19 cellular contexts compared by ENCODE assay signal in genomic region chr20:23232679-23233308, GRCh38.
DNase-seq lines count a peak whose midpoint lies in the region; ATAC-seq, FAIRE-seq and TF ChIP-seq lines count a peak whose summit lies in the region.
"Had no signal": no experiment of that assay in that cellular context is flagged by ENCODE, and none has a peak within 500 bp of the region (broad histone marks: within the 10 kb centered on the region; RNA-seq: fewer than 3 reads in every experiment).

No MANE protein-coding gene starts in this region.

- H2AFZ ChIP-seq in IMR-90 (replicated peaks; ENCODE audit: low read length, poor library complexity) (no peak overlapping the region), HepG2 (ENCODE audit: low read length) (no peak overlapping the region)
- H2AFZ ChIP-seq: GM23248 had no signal

- no peak overlapping the region for H2AK9ac ChIP-seq in IMR-90 (replicated peaks; ENCODE audit: low read depth, low read length, poor library complexity)

- no peak overlapping the region for H3K4me3 Mint-ChIP-seq in osteocyte (ENCODE audit: unreplicated experiment)
- H3K4me3 Mint-ChIP-seq: CD4-positive, CD25-positive, alpha-beta regulatory T cell; H9 had no signal

- H3K27me3 Mint-ChIP-seq in osteocyte (ENCODE audit: unreplicated experiment) = peaks cover 14% of the 10 kb centered on the region
- H3K27me3 Mint-ChIP-seq: CD4-positive, CD25-positive, alpha-beta regulatory T cell had no signal

- intact Hi-C loops in IMR-90 (cut with micrococcal nuclease) (no loop called here), HepG2 (cut with micrococcal nuclease; ENCODE audit: unreplicated experiment) (loop anchor here (1.0 kb wide), 2 partner anchors 38 to 105 kb away; no protein-coding TSS in a partner anchor)

- peak; percentile 81 for FAIRE-seq in HepG2 (lab: Jason Lieb, UNC)
- FAIRE-seq: A549, RCC 7860 had no signal

- TF ChIP-seq CTCF in IMR-90 (conservative IDR thresholded peaks at IDR 0.05; ENCODE audit: low read depth, low read length) (no peak), HepG2 (CRISPR knock-in tag; IDR thresholded peaks at IDR 0.05) (peak; percentile 55), osteocyte (IDR thresholded peaks at IDR 0.05) (no peak), foreskin fibroblast (IDR thresholded peaks at IDR 0.05; ENCODE audit: low read depth, low read length) (no peak)

- no peak overlapping the region for H2BK20ac ChIP-seq in IMR-90 (ENCODE audit: low read depth, low read length)

- TF ChIP-seq EP300 in HepG2 (IDR thresholded peaks at IDR 0.05; ENCODE audit: low read depth in 2 of 2, low read length in 2 of 2) = peak in 1 of 2 experiments; percentile 53; a peak in 1 of 4 replicates
- no peak for TF ChIP-seq EP300 in HepG2 (CRISPR knock-in tag; IDR thresholded peaks at IDR 0.05; ENCODE audit: borderline replicate concordance)

- dilution Hi-C loops in IMR-90 (cut with HindIII; ENCODE audit: low sequenced_read_pairs, unreplicated experiment) = no loop called here

- POLR2A ChIA-PET in IMR-90 (lab: Charles Lee; ENCODE audit: unreplicated experiment) (no interaction called here), HepG2 (lab: Yijun Ruan, JAX) (interaction anchor here (1.0 kb wide), 2 partner anchors 36 to 117 kb away, joined by 3 read pairs; no protein-coding TSS in a partner anchor)

- DNase-seq in IMR-90 = no peak
- peak; percentile 92 for DNase-seq in HepG2 (ENCODE audit: low spot score)
- peak; percentile 67 for DNase-seq in osteocyte (ENCODE audit: extremely low spot score, unreplicated experiment)
- DNase-seq in foreskin fibroblast = no peak
- no peak for DNase-seq in stimulated activated naive CD4-positive, alpha-beta T cell (lab: John Stamatoyannopoulos, UW)
- no peak for DNase-seq in stimulated activated CD8-positive, alpha-beta memory T cell treated with anti-CD3 and anti-CD28 coated beads, Interleukin-4, amount 100 ng/mL, for 48 hours
- DNase-seq: BE2C; CD4-positive, CD25-positive, alpha-beta regulatory T cell; DMS79; GM23248; H9; KG1; NCI-H1092 treated with DMSO at 0.1 percent for 48 hours; NCI-H2081; NCI-H2171 treated with DMSO at 0.1 percent for 48 hours; NCI-H524 treated with DMSO at 0.1 percent for 48 hours had no signal

- H3K9ac ChIP-seq in IMR-90 (ENCODE audit: low read depth, low read length) (no peak overlapping the region), HepG2 (ENCODE audit: insufficient read depth, low read depth, low read length) (no peak overlapping the region)
- H3K9ac ChIP-seq: GM23248 had no signal

- H4K8ac ChIP-seq in IMR-90 (ENCODE audit: low read depth in 2 of 2, low read length in 2 of 2) = no peak overlapping the region

- no peak overlapping the region for H3K27ac ChIP-seq in IMR-90 (ENCODE audit: insufficient read depth, low read length)
- H3K27ac ChIP-seq in HepG2 (ENCODE audit: extremely low read length, insufficient read depth, low read length) = peak overlapping the region; percentile 27
- H3K27ac ChIP-seq: A549, GM23248 had no signal

- no peak overlapping the region for H3K4me2 ChIP-seq in IMR-90 (ENCODE audit: low read depth, low read length)
- peak overlapping the region; percentile 29 for H3K4me2 ChIP-seq in HepG2 (ENCODE audit: low read depth, low read length)
- H3K4me2 ChIP-seq: A549 had no signal

- no peak overlapping the region; the same call in 1 of the 2 replicates for H3K4ac ChIP-seq in IMR-90 (ENCODE audit: low read depth, low read length)

- no peak overlapping the region for H3K23ac ChIP-seq in IMR-90 (ENCODE audit: low read depth, low read length)

- no peak overlapping the region for H3K27ac Mint-ChIP-seq in osteocyte (ENCODE audit: unreplicated experiment)
- H3K27ac Mint-ChIP-seq: CD4-positive, CD25-positive, alpha-beta regulatory T cell had no signal

- no peaks in the 10 kb centered on the region for H3K79me1 ChIP-seq in IMR-90 (ENCODE audit: low read depth in 1 of 2, low read length in 2 of 2)

- H3K79me2 ChIP-seq in HepG2 (ENCODE audit: insufficient read depth, low read length) = no peaks in the 10 kb centered on the region

- H3K14ac ChIP-seq in IMR-90 (replicated peaks; ENCODE audit: low read depth, low read length) = no peak overlapping the region

- H4K5ac ChIP-seq in IMR-90 (ENCODE audit: low read depth, low read length) = no peak overlapping the region

- H3K9me3 ChIP-seq in IMR-90 (ENCODE audit: control insufficient read depth, insufficient read depth, low read length) (0 out of 2 replicates have a peak, but pooled peaks cover 4% of the 10 kb centered on the region), HepG2 (ENCODE audit: low read length) (peaks cover 19% of the 10 kb centered on the region)
- H3K9me3 ChIP-seq: BE2C had no signal

- 86% methylated on average over 8 of the region's 11 CpGs; no CpG with 5 or more reads in 1 of the 2 experiments for WGBS in IMR-90 (ENCODE audit: extremely low coverage in 2 of 2, insufficient read length in 1 of 2), 2 experiments
- 15% methylated on average over 11 of the region's 11 CpGs for WGBS in HepG2 (ENCODE audit: low lambda C conversion rate)

- H3K56ac ChIP-seq in IMR-90 (ENCODE audit: extremely low read depth, insufficient read depth, low read length) = no peak overlapping the region

- H3K9me1 ChIP-seq in IMR-90 (ENCODE audit: insufficient read depth, low read length) = peaks cover 7% of the 10 kb centered on the region

- H3K36me3 ChIP-seq in IMR-90 (ENCODE audit: control insufficient read depth, insufficient read depth, low read length) (no peaks in the 10 kb centered on the region), HepG2 (replicated peaks in 1 of 2; ENCODE audit: control insufficient read depth in 1 of 2, insufficient read depth in 2 of 2, low read length in 2 of 2) (no peaks in the 10 kb centered on the region)
- H3K36me3 ChIP-seq: BE2C had no signal

- H3K4me1 Mint-ChIP-seq in osteocyte (ENCODE audit: unreplicated experiment) = peaks cover 11% of the 10 kb centered on the region
- H3K4me1 Mint-ChIP-seq: CD4-positive, CD25-positive, alpha-beta regulatory T cell had no signal

- CTCF ChIA-PET in IMR-90 (lab: Yijun Ruan, JAX) (interaction anchor here (0.8 kb wide), 1 partner anchor 20 kb away, joined by 3 read pairs; no protein-coding TSS in a partner anchor), HepG2 (lab: Yijun Ruan, JAX; ENCODE audit: low intra/inter-chr PET ratio, low total read pairs) (no interaction called here)

- 0 out of 2 replicates have a peak overlapping the region, but pooled peaks have one; percentile 11 for H2AK5ac ChIP-seq in IMR-90 (ENCODE audit: low read depth, low read length)

- no peaks in the 10 kb centered on the region for H4K20me1 ChIP-seq in IMR-90 (ENCODE audit: insufficient read depth, low read length)
- H4K20me1 ChIP-seq in HepG2 (ENCODE audit: insufficient read depth, low read length) = no peaks in the 10 kb centered on the region

- H3K18ac ChIP-seq in IMR-90 (ENCODE audit: low read depth, low read length) = no peak overlapping the region

- TF ChIP-seq RAD21 in IMR-90 (IDR thresholded peaks at IDR 0.05; ENCODE audit: low read length) (no peak), HepG2 (CRISPR knock-in tag; IDR thresholded peaks at IDR 0.05) (peak; percentile 7; the same call in 1 of the 2 replicates)

- peaks cover 5% of the 10 kb centered on the region for H3K9me3 Mint-ChIP-seq in osteocyte (ENCODE audit: unreplicated experiment)
- H3K9me3 Mint-ChIP-seq: H9 had no signal

- ATAC-seq in IMR-90 (ENCODE audit: low read depth) (no peak), HepG2 (peak; percentile 73), HG03457 (IDR thresholded peaks at IDR 0.05; ENCODE audit: unreplicated experiment) (no peak)
- ATAC-seq: A549 had no signal

- TF ChIP-seq POLR2A in IMR-90 (IDR thresholded peaks at IDR 0.05; ENCODE audit: low read depth, low read length) (no peak), HepG2 (IDR thresholded peaks at IDR 0.05; ENCODE audit: insufficient read depth in 1 of 2, low read depth in 2 of 2, low read length in 2 of 2) (no peak)

- H3K36me3 Mint-ChIP-seq in osteocyte (ENCODE audit: unreplicated experiment) = peaks cover 5% of the 10 kb centered on the region
- H3K36me3 Mint-ChIP-seq: CD4-positive, CD25-positive, alpha-beta regulatory T cell had no signal

- no peak overlapping the region for H2BK5ac ChIP-seq in IMR-90 (ENCODE audit: low read depth, low read length, poor library complexity, severe bottlenecking)

- H2BK120ac ChIP-seq in IMR-90 (ENCODE audit: low read depth, low read length) = no peak overlapping the region

- H2BK15ac ChIP-seq in IMR-90 (ENCODE audit: low read depth, low read length) = no peak overlapping the region

- in situ Hi-C loops in IMR-90 (cut with MboI; ENCODE audit: low sequenced_read_pairs) (loop anchor here (10.0 kb wide), 1 partner anchor 538 kb away; no protein-coding TSS in a partner anchor), HepG2 (cut with HindIII; ENCODE audit: extremely low pct_ligation_motif_present, low pct_unique_long_range_greater_than_20kb) (no loop called here)

- no TSS peak for BruUV-seq in IMR-90 (replicated peaks; lab: Mats Ljungman, UMichigan)
- BruUV-seq in HepG2 (replicated peaks; lab: Mats Ljungman, UMichigan) = no TSS peak

- H3K4me1 ChIP-seq in IMR-90 (ENCODE audit: control insufficient read depth, insufficient read depth, low read length) (peaks cover 11% of the 10 kb centered on the region; the same call in 1 of the 2 replicates), HepG2 (ENCODE audit: insufficient read depth, low read length) (peaks cover 28% of the 10 kb centered on the region)
- H3K4me1 ChIP-seq: BE2C had no signal

- no peak overlapping the region for H4K91ac ChIP-seq in IMR-90 (ENCODE audit: insufficient read depth, low read depth, low read length)

- H3K4me3 ChIP-seq in IMR-90 (ENCODE audit: insufficient read depth, low read depth, low read length) (no peak overlapping the region), HepG2 (replicated peaks in 1 of 3; ENCODE audit: insufficient read depth in 1 of 3, low read depth in 2 of 3, low read length in 3 of 3) (peak overlapping the region in 1 of 3 experiments; percentile 5; a peak in 1 of 6 replicates), foreskin fibroblast (ENCODE audit: low read depth in 1 of 2, low read length in 2 of 2) (no peak overlapping the region)
- H3K4me3 ChIP-seq: A549, GM23248 had no signal

- H3K27me3 ChIP-seq in IMR-90 (ENCODE audit: control insufficient read depth, insufficient read depth, low read length) (peaks cover 6% of the 10 kb centered on the region; the same call in 1 of the 2 replicates), HepG2 (ENCODE audit: control insufficient read depth in 1 of 2, insufficient read depth in 2 of 2, low read length in 2 of 2) (no peaks in the 10 kb centered on the region; a peak in 1 of 5 replicates)
- H3K27me3 ChIP-seq: BE2C had no signal

TF ChIP-seq in IMR-90, 13 proteins besides CTCF, POLR2A, EP300 and RAD21 (continues in another document):
- TF ChIP-seq SMC3 (IDR thresholded peaks at IDR 0.05; ENCODE audit: low read depth, low read length) = no peak
- no peak for TF ChIP-seq RCOR1 (IDR thresholded peaks at IDR 0.05; ENCODE audit: insufficient replicate concordance, low read length)

TF ChIP-seq in HepG2, 621 proteins besides CTCF, POLR2A, EP300 and RAD21 (continues in another document):
- 0 out of 2 replicates have a peak, but pooled peaks have one; percentile 38 for TF ChIP-seq ZSCAN29 (CRISPR knock-in tag; conservative IDR thresholded peaks at IDR 0.05)

Comparison
In these comparisons a context has a peak if more than half of its experiments do, and no peak if none do; other contexts are left out.
1. DNase-seq: peak in HepG2 (single experiment) and osteocyte (single experiment); none in IMR-90 (single experiment), foreskin fibroblast (0 of 2), stimulated activated naive CD4-positive, alpha-beta T cell (0 of 6) and stimulated activated CD8-positive, alpha-beta memory T cell treated with anti-CD3 and anti-CD28 coated beads, Interleukin-4, amount 100 ng/mL, for 48 hours (single experiment).